ENCODE assay signal across 15 cellular contexts in the genomic region with DNA sequence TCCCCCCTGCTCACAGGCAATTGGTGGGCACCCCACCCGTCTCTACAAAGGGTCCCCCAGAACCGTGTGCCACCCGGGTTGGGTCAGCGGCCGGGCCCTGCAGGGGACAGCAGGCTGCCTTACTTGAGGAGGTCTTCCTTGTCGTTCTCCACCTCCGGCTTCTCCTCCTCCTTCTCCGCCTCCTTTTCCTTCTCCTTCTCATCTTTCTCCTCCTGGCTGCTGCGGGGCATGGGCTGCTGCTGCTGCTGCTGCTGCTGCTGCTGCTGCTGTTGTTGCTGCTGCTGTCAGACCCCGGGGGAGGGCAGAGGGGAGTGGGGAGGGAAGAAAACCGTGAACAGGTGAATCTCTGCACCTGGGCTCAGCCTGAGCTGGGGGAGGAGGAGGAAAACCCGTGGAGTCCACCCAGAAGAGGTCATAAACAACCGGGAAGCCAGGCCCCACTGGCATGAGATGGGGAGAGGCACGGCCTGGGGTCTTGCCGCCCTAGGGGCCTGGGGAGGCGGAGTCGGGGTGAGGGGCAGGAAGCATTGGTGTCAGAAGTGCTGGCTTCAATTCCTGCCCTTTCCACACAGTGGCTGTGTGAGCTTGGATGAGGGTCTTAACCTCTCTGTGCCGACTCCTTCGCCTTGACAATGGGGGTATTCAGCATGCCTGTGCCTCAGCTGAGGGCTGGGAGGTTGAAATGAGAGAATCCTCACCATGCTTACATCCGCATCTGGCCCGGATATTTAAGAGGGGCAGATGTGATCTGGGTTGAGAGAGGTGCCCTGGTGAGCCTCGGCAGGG.
DNase-seq lines count a peak whose midpoint lies in the region; ATAC-seq and TF ChIP-seq lines count a peak whose summit lies in the region.
"Had no signal": no experiment of that assay in that cellular context is flagged by ENCODE, and none has a peak within 500 bp of the region (broad histone marks: within the 10 kb centered on the region; RNA-seq: fewer than 3 reads in every experiment).

No MANE protein-coding gene starts in this region.

- no peaks in the 10 kb centered on the region for H3K79me2 ChIP-seq in neural progenitor cell (ENCODE audit: low read depth)

- H3K4me1 Mint-ChIP-seq in neural progenitor cell (peaks cover 42% of the 10 kb centered on the region), type B pancreatic cell (ENCODE audit: unreplicated experiment) (peaks cover 44% of the 10 kb centered on the region)

- TF ChIP-seq CTCF in heart right ventricle (IDR thresholded peaks at IDR 0.05) (no peak), neural progenitor cell (IDR thresholded peaks at IDR 0.05) (no peak), type B pancreatic cell (conservative IDR thresholded peaks at IDR 0.05) (no peak)

- peak overlapping the region; percentile 35 for H3K4me2 ChIP-seq in neural progenitor cell

- H3K27me3 ChIP-seq in heart right ventricle (no peaks in the 10 kb centered on the region), ectodermal cell (ENCODE audit: control insufficient read depth, insufficient read depth, low read length, poor library complexity, severe bottlenecking) (no peaks in the 10 kb centered on the region), neural progenitor cell (no peaks in the 10 kb centered on the region)

- H3K27me3 Mint-ChIP-seq in neural progenitor cell (ENCODE audit: insufficient read depth, low read depth) (peaks cover 8% of the 10 kb centered on the region), type B pancreatic cell (no peaks in the 10 kb centered on the region)
- H3K27me3 Mint-ChIP-seq: CD4-positive, alpha-beta memory T cell; memory B cell had no signal

- peak overlapping the region; percentile 60 for H3K4me3 Mint-ChIP-seq in neural progenitor cell
- peak overlapping the region; percentile 68 for H3K4me3 Mint-ChIP-seq in type B pancreatic cell
- H3K4me3 Mint-ChIP-seq: CD4-positive, alpha-beta memory T cell; memory B cell had no signal

- no peak overlapping the region for H2AFZ ChIP-seq in neural progenitor cell (replicated peaks)

- no peak overlapping the region for H3K4me3 ChIP-seq in heart right ventricle
- H3K4me3 ChIP-seq in ectodermal cell (ENCODE audit: insufficient read depth, low read depth, low read length): no peak overlapping the region
- H3K4me3 ChIP-seq in neural progenitor cell: no peak overlapping the region

- 75 to 78% methylated on average over 22 of the region's 22 CpGs for WGBS in heart right ventricle, 2 donors
- WGBS in ectodermal cell, 2 experiments: 49 to 51% methylated on average over 22 of the region's 22 CpGs

- H4K20me1 ChIP-seq in neural progenitor cell (ENCODE audit: low read depth): peaks cover 67% of the 10 kb centered on the region

- H3K27ac Mint-ChIP-seq in neural progenitor cell (peak overlapping the region; percentile 66), type B pancreatic cell (peak overlapping the region; percentile 50)
- H3K27ac Mint-ChIP-seq: memory B cell had no signal

- peaks cover 15% of the 10 kb centered on the region for H3F3A ChIP-seq in neural progenitor cell (ENCODE audit: low read depth)

- H3K36me3 Mint-ChIP-seq in neural progenitor cell (peaks cover 4% of the 10 kb centered on the region), type B pancreatic cell (peaks cover 17% of the 10 kb centered on the region)

- H3K27ac ChIP-seq in heart right ventricle: peak overlapping the region in 6 of 10 donors; percentile 13 to 79 (median 48)
- peak overlapping the region; percentile 50 for H3K27ac ChIP-seq in ectodermal cell (ENCODE audit: insufficient read depth, low read depth, low read length, poor library complexity, severe bottlenecking)
- peak overlapping the region; percentile 78 for H3K27ac ChIP-seq in neural progenitor cell

- DNase-seq in heart right ventricle (no peak), cardiac septum (ENCODE audit: low spot score) (no peak), neural progenitor cell (ENCODE audit: low spot score) (no peak), type B pancreatic cell (ENCODE audit: extremely low spot score, unreplicated experiment) (no peak), ureter (ENCODE audit: low spot score) (no peak)
- DNase-seq: activated effector memory CD4-positive, alpha-beta T cell treated with anti-CD3 and anti-CD28 coated beads, Interleukin-2, amount 50 U/mL, for 16 hours; CD4-positive, alpha-beta memory T cell; NCI-H1694; NCI-H524 treated with DMSO at 0.1 percent for 48 hours; stimulated activated CD4-positive, alpha-beta T cell treated with anti-CD3 and anti-CD28 coated beads, Interleukin-12 subunit alpha, Interleukin-12 subunit beta, amount 100 ng/mL, for 4 hours; SW 1271 had no signal

- H3K4me1 ChIP-seq in heart right ventricle (peaks cover 37 to 71% (median 49%) of the 10 kb centered on the region in 9 donors), ectodermal cell (ENCODE audit: control insufficient read depth, insufficient read depth, low read length) (peaks cover 34% of the 10 kb centered on the region), neural progenitor cell (peaks cover 19% of the 10 kb centered on the region)

- H3K36me3 ChIP-seq in heart right ventricle (peaks cover 0 to 84% (median 21%) of the 10 kb centered on the region in 9 donors), ectodermal cell (ENCODE audit: control insufficient read depth, insufficient read depth, low read length) (peaks cover 5% of the 10 kb centered on the region), neural progenitor cell (no peaks in the 10 kb centered on the region)

- H3K9me3 ChIP-seq in heart right ventricle (no peaks in the 10 kb centered on the region), ectodermal cell (ENCODE audit: control insufficient read depth, low read length) (no peaks in the 10 kb centered on the region), neural progenitor cell (ENCODE audit: low read depth) (no peaks in the 10 kb centered on the region)

- ATAC-seq in heart right ventricle (no peak), HG03097 (IDR thresholded peaks at IDR 0.05; ENCODE audit: low FRiP score, unreplicated experiment) (no peak), GM18873 (IDR thresholded peaks at IDR 0.05; ENCODE audit: low FRiP score, unreplicated experiment) (no peak)

- no peak overlapping the region for H3K9ac ChIP-seq in neural progenitor cell

- H3K9me3 Mint-ChIP-seq in neural progenitor cell: no peaks in the 10 kb centered on the region
- no peaks in the 10 kb centered on the region for H3K9me3 Mint-ChIP-seq in type B pancreatic cell
- H3K9me3 Mint-ChIP-seq: memory B cell had no signal

- intact Hi-C loops in heart right ventricle (cut with DNase I) (no loop called here), cardiac septum (cut with DNase I) (no loop called here)
